17 cellular contexts compared by ENCODE assay signal in the genomic region with DNA sequence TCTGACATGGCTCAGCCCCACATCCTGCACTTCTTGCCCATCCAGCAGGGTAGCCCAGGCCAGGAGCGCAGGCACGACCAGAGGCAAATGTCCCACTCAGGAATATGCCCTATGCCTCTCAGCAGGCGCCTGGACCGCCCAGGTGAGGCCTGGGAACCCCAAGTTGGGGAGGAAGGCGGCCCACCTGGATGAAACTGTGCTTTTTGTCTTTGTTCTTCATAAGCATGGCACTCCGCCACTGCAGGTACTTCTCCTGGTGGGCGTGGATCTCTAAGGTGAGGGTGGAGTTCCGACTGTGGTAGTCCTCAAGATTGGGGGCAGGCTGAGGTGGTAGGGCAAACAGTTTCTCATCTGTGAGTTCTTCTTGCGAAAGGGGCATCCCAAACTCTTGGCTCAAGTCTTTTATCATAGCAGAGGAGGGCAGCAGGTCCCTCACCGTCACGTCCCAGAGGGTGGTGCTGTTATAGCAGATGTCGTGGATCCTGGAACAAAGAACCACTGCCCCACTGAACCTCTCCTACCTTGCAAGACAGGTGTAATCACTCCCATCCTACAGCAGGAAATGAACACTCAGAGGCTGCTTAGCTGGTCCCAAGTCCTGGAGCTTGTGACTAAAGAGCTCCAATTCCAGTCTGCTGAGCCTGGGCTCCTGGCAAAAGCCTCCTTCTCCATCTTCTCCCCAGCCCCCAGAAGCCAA. TPM values are rescaled to one million over a fixed set of nuclear protein-coding genes. Genes with fewer than 3 reads are reported as not detected.
DNase-seq lines count a peak whose midpoint lies in the region; TF ChIP-seq lines count a peak whose summit lies in the region.
"Had no signal": no experiment of that assay in that cellular context is flagged by ENCODE, and none has a peak within 500 bp of the region (broad histone marks: within the 10 kb centered on the region; RNA-seq: fewer than 3 reads in every experiment).

No MANE protein-coding gene starts in this region.

- WGBS in smooth muscle cell (ENCODE audit: low lambda C conversion rate), result 77% methylated on average over 12 of the region's 12 CpGs

- H2AFZ ChIP-seq in osteoblast (ENCODE audit: low read length), result no peak overlapping the region
- no peak overlapping the region for H2AFZ ChIP-seq in smooth muscle cell (ENCODE audit: low read depth)

- H3F3A ChIP-seq in smooth muscle cell (ENCODE audit: low read depth), result no peaks in the 10 kb centered on the region

- H4K20me1 ChIP-seq in osteoblast (ENCODE audit: insufficient read depth, low read length) (no peaks in the 10 kb centered on the region), smooth muscle cell (ENCODE audit: low read depth) (no peaks in the 10 kb centered on the region)

- H3K27me3 ChIP-seq in osteoblast (ENCODE audit: insufficient read depth, low read length) (peaks cover 31% of the 10 kb centered on the region), smooth muscle cell (ENCODE audit: low read depth) (no peaks in the 10 kb centered on the region)

- H3K4me3 ChIP-seq in epithelial cell of esophagus (ENCODE audit: low read length) (no peak overlapping the region), osteoblast (ENCODE audit: insufficient read depth, low read length) (no peak overlapping the region), smooth muscle cell (no peak overlapping the region)

- H3K27ac ChIP-seq in osteoblast (ENCODE audit: low read depth, low read length) (no peak overlapping the region), smooth muscle cell (ENCODE audit: low read depth) (no peak overlapping the region)

- H3K9ac ChIP-seq in smooth muscle cell (ENCODE audit: low read depth), result no peak overlapping the region

- peak; percentile 54 for DNase-seq in activated effector memory CD4-positive, alpha-beta T cell treated with anti-CD3 and anti-CD28 coated beads, Interleukin-2, amount 50 U/mL, for 16 hours
- DNase-seq in activated effector memory CD4-positive, alpha-beta T cell treated with Interleukin-2 at 50 U/mL for 16 hours, result no peak
- DNase-seq in epithelial cell of esophagus (ENCODE audit: low read depth), result peak; percentile 18
- peak; percentile 52 for DNase-seq in osteoblast (ENCODE audit: insufficient read length, low spot score, missing footprints)
- DNase-seq in RPMI8226, result no peak
- DNase-seq in NCI-H524 treated with DMSO at 0.1 percent for 48 hours (lab: John Stamatoyannopoulos, UW), result no peak
- no peak for DNase-seq in smooth muscle cell (lab: John Stamatoyannopoulos, UW; ENCODE audit: unreplicated experiment)
- DNase-seq: Caco-2, DMS153, EL, GOT3, KBM-7, MV-4-11, NCI-H1417, NCI-H2029, NCI-H774, Right ventricle myocardium superior had no signal

- H3K36me3 ChIP-seq in osteoblast (ENCODE audit: insufficient read depth, low read length) (no peaks in the 10 kb centered on the region), smooth muscle cell (ENCODE audit: low read depth) (no peaks in the 10 kb centered on the region)

- no peak for TF ChIP-seq CTCF in epithelial cell of esophagus (IDR thresholded peaks at IDR 0.05; ENCODE audit: insufficient read depth, low read depth, low read length, missing control alignments)
- TF ChIP-seq CTCF in osteoblast (IDR thresholded peaks at IDR 0.05; ENCODE audit: extremely low read depth, low read depth, low read length), result no peak
- TF ChIP-seq CTCF in smooth muscle cell (IDR thresholded peaks at IDR 0.05; ENCODE audit: borderline replicate concordance, insufficient read depth, poor library complexity, severe bottlenecking), result no peak

- H3K4me1 ChIP-seq in osteoblast (ENCODE audit: insufficient read depth, low read length), result no peaks in the 10 kb centered on the region
- H3K4me1 ChIP-seq in smooth muscle cell (ENCODE audit: low read depth), result no peaks in the 10 kb centered on the region
- H3K4me1 ChIP-seq: Caco-2 had no signal

- H3K9me3 ChIP-seq in osteoblast (ENCODE audit: low read depth, low read length), result no peaks in the 10 kb centered on the region
- H3K9me3 ChIP-seq in smooth muscle cell (replicated peaks; ENCODE audit: low read depth), result no peaks in the 10 kb centered on the region
- H3K9me3 ChIP-seq: Caco-2 had no signal

- no peak overlapping the region for H3K4me2 ChIP-seq in osteoblast (ENCODE audit: insufficient read depth, low read length)
- no peak overlapping the region for H3K4me2 ChIP-seq in smooth muscle cell

- H3K79me2 ChIP-seq in osteoblast (ENCODE audit: insufficient read depth, low read length) (no peaks in the 10 kb centered on the region), smooth muscle cell (ENCODE audit: low read depth) (no peaks in the 10 kb centered on the region)

RNA-seq across cellular contexts. Expression of a gene that starts 53.2 kb away (rescaled TPM):
- total RNA-seq in osteoblast (34.7 and 37.4 TPM in 2 replicates), smooth muscle cell (20.7 and 24.4 TPM in 2 replicates)
- 24.5 and 27.7 TPM in 2 replicates for polyA plus RNA-seq in smooth muscle cell

Comparison
In these comparisons a context has a peak if more than half of its experiments do, and no peak if none do; other contexts are left out.
1. DNase-seq: peak in activated effector memory CD4-positive, alpha-beta T cell treated with anti-CD3 and anti-CD28 coated beads, Interleukin-2, amount 50 U/mL, for 16 hours (single experiment), epithelial cell of esophagus (single experiment) and osteoblast (single experiment); none in activated effector memory CD4-positive, alpha-beta T cell treated with Interleukin-2 at 50 U/mL for 16 hours (single experiment), RPMI8226 (single experiment), NCI-H524 treated with DMSO at 0.1 percent for 48 hours (single experiment) and smooth muscle cell (single experiment).